In the genomic region with DNA sequence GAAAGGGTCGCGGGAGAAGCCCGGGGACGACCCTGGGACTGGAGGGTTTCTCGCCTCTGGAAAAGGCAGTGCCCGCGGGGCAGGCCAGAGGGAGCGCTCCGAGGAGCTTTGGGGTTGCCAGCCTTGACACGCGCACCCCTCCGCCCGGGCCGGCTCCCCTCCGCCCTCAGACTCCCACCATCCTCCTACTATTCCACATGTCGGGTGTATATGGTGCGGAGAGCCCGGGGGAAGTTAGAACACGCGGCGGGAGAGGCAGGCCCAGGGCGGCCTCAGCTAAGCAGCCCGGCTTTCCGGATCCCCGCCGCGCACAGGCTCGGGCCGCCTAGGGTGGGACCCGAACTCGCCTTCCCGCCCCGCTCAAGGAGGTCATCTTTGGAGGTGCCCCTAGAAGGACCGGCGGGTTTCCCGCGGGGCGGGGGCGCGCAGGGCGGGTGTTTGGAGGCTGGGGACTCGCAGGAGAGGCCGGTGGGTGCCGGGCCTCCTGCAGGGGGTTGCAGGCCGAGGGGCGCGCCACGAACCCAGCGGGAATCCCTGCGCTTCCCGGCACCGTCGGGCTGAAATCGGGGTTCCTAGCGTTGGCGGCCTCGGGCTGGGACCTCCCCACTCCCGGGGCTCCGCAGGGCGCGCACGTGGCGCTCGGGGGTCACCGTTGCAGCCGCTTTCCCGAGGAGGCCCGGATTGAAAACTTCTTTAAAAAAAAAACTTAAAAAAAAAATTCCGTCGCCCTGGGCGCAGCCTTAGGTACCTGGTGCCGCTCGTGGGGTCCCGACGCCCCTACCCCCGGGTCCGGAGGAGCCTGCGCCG, we compare ENCODE assay signal across 8 cellular contexts.
DNase-seq lines count a peak whose midpoint lies in the region; ATAC-seq, FAIRE-seq and TF ChIP-seq lines count a peak whose summit lies in the region.

No MANE protein-coding gene starts in this region.

- no peak for DNase-seq in RWPE2 (ENCODE audit: low spot score)
- no peak for DNase-seq in epithelial cell of esophagus (ENCODE audit: low read depth)
- DNase-seq in foreskin melanocyte = no peak
- DNase-seq in H54 (ENCODE audit: insufficient read length, low spot score) = no peak

- H3K4me1 ChIP-seq in RWPE2 (ENCODE audit: insufficient read depth, poor library complexity, severe bottlenecking) = peaks cover 18% of the 10 kb centered on the region
- H3K4me1 ChIP-seq in neutrophil (ENCODE audit: control insufficient read depth in 1 of 2, insufficient read depth in 1 of 2, low read depth in 1 of 2, low read length in 1 of 2) = peaks cover 24 to 46% of the 10 kb centered on the region in 2 experiments

- ATAC-seq in GM18505 (IDR thresholded peaks at IDR 0.05; ENCODE audit: unreplicated experiment) = peak; percentile 4
- no peak for ATAC-seq in RWPE2 (ENCODE audit: low read depth)
- no peak for ATAC-seq in GM18873 (IDR thresholded peaks at IDR 0.05; ENCODE audit: low FRiP score, unreplicated experiment)
- no peak for ATAC-seq in GM18858 (IDR thresholded peaks at IDR 0.05; ENCODE audit: unreplicated experiment)

- no peaks in the 10 kb centered on the region for H3K9me3 ChIP-seq in RWPE2 (ENCODE audit: severe bottlenecking)
- no peaks in the 10 kb centered on the region for H3K9me3 ChIP-seq in neutrophil

- H3K4me3 ChIP-seq in RWPE2 (ENCODE audit: severe bottlenecking) (peak overlapping the region; percentile 59), epithelial cell of esophagus (ENCODE audit: low read length) (peak overlapping the region; percentile 25), neutrophil (ENCODE audit: low read depth in 1 of 2, low read length in 1 of 2) (peak overlapping the region; percentile 68 to 92)

- H3K27me3 ChIP-seq in RWPE2 (ENCODE audit: insufficient read depth, poor library complexity, severe bottlenecking) (peaks cover 4% of the 10 kb centered on the region), neutrophil (peaks cover 99% of the 10 kb centered on the region)

- TF ChIP-seq CTCF in RWPE2 (IDR thresholded peaks at IDR 0.05; ENCODE audit: poor library complexity, severe bottlenecking) (no peak), epithelial cell of esophagus (IDR thresholded peaks at IDR 0.05; ENCODE audit: insufficient read depth, low read depth, low read length, missing control alignments) (no peak), neutrophil (IDR thresholded peaks at IDR 0.05) (no peak)

- H3K27ac ChIP-seq in RWPE2 (ENCODE audit: poor library complexity, severe bottlenecking) (no peak overlapping the region), neutrophil (peak overlapping the region; percentile 64)

- FAIRE-seq in H54 (lab: Jason Lieb, UNC) = no peak

- H3K36me3 ChIP-seq in RWPE2 (ENCODE audit: low read depth) (no peaks in the 10 kb centered on the region), neutrophil (no peaks in the 10 kb centered on the region)

- TF ChIP-seq POLR2A in GM18505 (IDR thresholded peaks at IDR 0.05; ENCODE audit: borderline replicate concordance, extremely low read depth, insufficient read depth, insufficient read length) (no peak), H54 (IDR thresholded peaks at IDR 0.05; ENCODE audit: low read depth, low read length) (no peak)

Comparison
In these comparisons a context has a peak if more than half of its experiments do, and no peak if none do; other contexts are left out.
1. H3K4me3 ChIP-seq: peak in every context shown above with its lines; median percentile 80 in neutrophil; 59 in RWPE2; 25 in epithelial cell of esophagus.